Comparison of ENCODE assay signal across 20 cellular contexts in the genomic region with DNA sequence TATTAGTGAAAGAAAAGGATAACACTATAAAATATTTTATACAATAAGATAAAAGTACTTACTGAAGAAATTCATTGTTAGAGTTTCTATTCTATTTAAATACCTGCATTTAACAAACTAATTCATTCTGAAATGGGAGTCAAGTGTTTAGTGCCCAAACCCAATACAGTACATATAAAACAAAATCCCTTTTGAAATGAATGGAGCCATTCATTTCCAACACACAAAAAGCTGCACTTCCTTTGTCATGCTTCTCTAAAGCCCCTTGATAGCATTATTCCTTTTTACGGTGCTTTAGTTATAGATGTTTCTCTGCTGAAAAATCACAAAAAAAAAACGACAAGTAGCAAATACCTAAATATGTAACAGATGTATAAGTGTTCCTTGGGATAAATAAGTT.
"Had no signal": no experiment of that assay in that cellular context is flagged by ENCODE, and none has a peak within 500 bp of the region (broad histone marks: within the 10 kb centered on the region; RNA-seq: fewer than 3 reads in every experiment).

No MANE protein-coding gene starts in this region.

- DNase-seq: KBM-7, MV-4-11, NCI-H1048, NCI-H1105, NCI-H1417, NCI-H1436 treated with DMSO at 0.1 percent for 48 hours, NCI-H1694, NCI-H187 treated with DMSO at 0.1 percent for 48 hours, NCI-H2029 treated with DMSO at 0.1 percent for 48 hours, NCI-H2227 treated with DMSO at 0.1 percent for 48 hours, NCI-H446 treated with DMSO at 0.1 percent for 48 hours, NCI-H510A treated with DMSO at 0.1 percent for 48 hours, NCI-H526, Right ventricle myocardium superior, RPMI8226, SK-N-SH, SW 1271, T-helper 1 cell had no signal

- H3K9me3 ChIP-seq: SK-N-SH had no signal

- FAIRE-seq: HTR-8/SVneo had no signal

- H3K9ac ChIP-seq: SK-N-SH had no signal

- H3K27ac ChIP-seq: HL-60 had no signal

- H3K4me2 ChIP-seq: SK-N-SH had no signal
